In the genomic region with DNA sequence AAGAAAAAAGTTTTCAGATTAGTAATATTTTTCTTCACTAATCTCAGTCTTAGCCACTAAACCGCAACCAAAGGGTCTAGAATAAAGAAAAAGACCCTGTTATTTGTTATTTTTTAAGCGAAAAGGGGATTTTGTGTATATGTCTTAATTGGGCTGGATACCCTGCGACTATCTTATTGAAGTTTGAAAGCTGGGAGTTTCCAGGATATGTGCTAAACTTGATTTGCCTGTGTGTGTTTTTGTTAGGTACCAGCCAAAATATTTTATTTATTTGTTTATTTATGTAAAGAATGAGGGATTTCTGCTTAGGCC, we compare ENCODE assay signal across 29 cellular contexts.
"Had no signal": no experiment of that assay in that cellular context is flagged by ENCODE, and none has a peak within 500 bp of the region (broad histone marks: within the 10 kb centered on the region; RNA-seq: fewer than 3 reads in every experiment).

No MANE protein-coding gene starts in this region.

- FAIRE-seq: endometrium, islet of Langerhans, small intestine had no signal

- H3K4me3 ChIP-seq: esophagus squamous epithelium, heart right ventricle, left lung, mucosa of descending colon, right lobe of liver, transverse colon, upper lobe of right lung, uterus had no signal

- H3K27ac Mint-ChIP-seq: effector memory CD8-positive, alpha-beta T cell; mesothelial cell of epicardium; progenitor cell of endocrine pancreas had no signal

- H3K36me3 ChIP-seq: esophagus squamous epithelium, heart right ventricle, left lung, neutrophil, right lobe of liver, transverse colon, upper lobe of right lung, uterus had no signal

- H3K79me2 ChIP-seq: parathyroid adenoma had no signal

- H3K9me3 ChIP-seq: esophagus squamous epithelium, heart right ventricle, left lung, mucosa of descending colon, neutrophil, right lobe of liver, transverse colon, upper lobe of right lung, uterus had no signal

- H2AFZ ChIP-seq: parathyroid adenoma had no signal

- H3K4me3 Mint-ChIP-seq: effector memory CD8-positive, alpha-beta T cell; mesothelial cell of epicardium; naive B cell; natural killer cell treated with Interleukin-12 subunit alpha and Interleukin-12 subunit beta and Interleukin-15 and Interleukin-18, amount 100 ng/mL, for 72 hours; neural crest cell had no signal

- ATAC-seq: effector memory CD8-positive, alpha-beta T cell; heart right ventricle; left cardiac atrium; left lung; mucosa of descending colon; natural killer cell treated with Interleukin-12 subunit alpha and Interleukin-12 subunit beta and Interleukin-15 and Interleukin-18, amount 100 ng/mL, for 72 hours; upper lobe of right lung had no signal

- H3K27ac ChIP-seq: esophagus squamous epithelium, heart right ventricle, left lung, neutrophil, parathyroid adenoma, right lobe of liver, transverse colon, upper lobe of right lung, uterus had no signal

- H3K4me1 ChIP-seq: esophagus squamous epithelium, heart right ventricle, left lung, parathyroid adenoma, right lobe of liver, transverse colon, upper lobe of right lung, uterus had no signal

- DNase-seq: cortex of kidney; effector memory CD8-positive, alpha-beta T cell; erythroblast; esophagus squamous epithelium; foreskin melanocyte; glutamatergic neuron; heart right ventricle; hippocampal formation; left cardiac atrium; left lung; mesenchymal stem cell; mucosa of descending colon; naive B cell; right lobe of liver; small intestine; stimulated activated CD4-positive, alpha-beta T cell treated with anti-CD3 and anti-CD28 coated beads, Interleukin-15, amount 100 ng/mL, for 24 hours; stimulated activated CD4-positive, alpha-beta T cell treated with anti-CD3 and anti-CD28 coated beads, Interleukin-2, amount 100 ng/mL, for 48 hours; stimulated activated naive CD8-positive, alpha-beta T cell treated with anti-CD3 and anti-CD28 coated beads, Interleukin-15, Interleukin-2, amounts not matched to agents 100 U/mL and 50 U/mL, for 24 hours; transverse colon; upper lobe of right lung; uterus had no signal

- H3K27me3 Mint-ChIP-seq: effector memory CD8-positive, alpha-beta T cell; naive B cell; natural killer cell treated with Interleukin-12 subunit alpha and Interleukin-12 subunit beta and Interleukin-15 and Interleukin-18, amount 100 ng/mL, for 72 hours; progenitor cell of endocrine pancreas had no signal

- H3K9ac ChIP-seq: parathyroid adenoma had no signal

- H3K27me3 ChIP-seq: esophagus squamous epithelium, heart right ventricle, left lung, neutrophil, right lobe of liver, transverse colon, upper lobe of right lung, uterus had no signal

- H3K9me3 Mint-ChIP-seq: effector memory CD8-positive, alpha-beta T cell had no signal

- H3K36me3 Mint-ChIP-seq: mesothelial cell of epicardium; naive B cell; natural killer cell treated with Interleukin-12 subunit alpha and Interleukin-12 subunit beta and Interleukin-15 and Interleukin-18, amount 100 ng/mL, for 72 hours had no signal
